Comparison of ENCODE assay signal across 1 cellular context in genomic region chr20:53208110-53208908, GRCh38.
TF ChIP-seq lines count a peak whose summit lies in the region.

No MANE protein-coding gene starts in this region.

TF ChIP-seq in GM23338, 12 proteins besides CTCF, POLR2A, EP300 and RAD21 (continued from another document):
- 0 out of 2 replicates have a peak, but pooled peaks have one; percentile 19 for TF ChIP-seq ZNF462 (CRISPR knock-in tag; IDR thresholded peaks at IDR 0.05)
